28 cellular contexts compared by ENCODE assay signal in genomic region chr17:68566145-68566738, GRCh38. TPM values are rescaled to one million over a fixed set of nuclear protein-coding genes. Genes with fewer than 3 reads are reported as not detected.
DNase-seq lines count a peak whose midpoint lies in the region; ATAC-seq and FAIRE-seq lines count a peak whose summit lies in the region.
"Had no signal": no experiment of that assay in that cellular context is flagged by ENCODE, and none has a peak within 500 bp of the region (broad histone marks: within the 10 kb centered on the region; RNA-seq: fewer than 3 reads in every experiment).

No MANE protein-coding gene starts in this region.

- H2AFZ ChIP-seq in GM23248: 0 out of 2 replicates have a peak overlapping the region, but pooled peaks have one; percentile 3

- H3K36me3 ChIP-seq in GM23248 (ENCODE audit: low read depth): no peaks in the 10 kb centered on the region
- H3K36me3 ChIP-seq: prostate gland, SJCRH30, transverse colon had no signal

- H3K9me3 ChIP-seq in GM23248 (ENCODE audit: low read depth): no peaks in the 10 kb centered on the region
- H3K9me3 ChIP-seq: prostate gland, SJCRH30, transverse colon had no signal

- WGBS in GM23248 (ENCODE audit: low coverage in 1 of 2, low lambda C conversion rate in 2 of 2, missing lambda C conversion rate in 2 of 2), 2 experiments: 38 to 39% methylated on average over 3 of the region's 3 CpGs

- peaks cover 15% of the 10 kb centered on the region; the same call in 1 of the 2 replicates for H3F3A ChIP-seq in GM23248 (ENCODE audit: insufficient read depth)

- peak; percentile 28 for ATAC-seq in left lobe of liver
- no peak for ATAC-seq in activated CD4-positive, CD25-positive, alpha-beta regulatory T cell treated with anti-CD3 and anti-CD28 coated beads, Interleukin-2, amount 50 U/mL, for 24 hours
- ATAC-seq in GM21825 (IDR thresholded peaks at IDR 0.05; ENCODE audit: unreplicated experiment): no peak
- ATAC-seq: activated T-cell treated with anti-CD3 and anti-CD28 coated beads, Interleukin-2, amount 50 U/mL, for 4 hours; natural killer cell treated with Interleukin-12 subunit alpha and Interleukin-12 subunit beta and Interleukin-15 and Interleukin-18, amount 100 ng/mL, for 72 hours; T-cell had no signal

- no peaks in the 10 kb centered on the region; the same call in 1 of the 2 replicates for H3K9me2 ChIP-seq in GM23248 (ENCODE audit: insufficient read depth)

- no peak overlapping the region for H3K4me3 ChIP-seq in GM23248
- H3K4me3 ChIP-seq: prostate gland, SJCRH30, transverse colon had no signal

- no peaks in the 10 kb centered on the region for H3K79me2 ChIP-seq in GM23248 (ENCODE audit: insufficient read depth)

- H3K4me1 ChIP-seq in GM23248 (ENCODE audit: insufficient read depth): peaks cover 29% of the 10 kb centered on the region
- H3K4me1 ChIP-seq: prostate gland, SJCRH30, transverse colon had no signal

- no peak for FAIRE-seq in RCC 7860 (lab: Jason Lieb, UNC)

- DNase-seq in GM23248: peak; percentile 55
- DNase-seq in left lobe of liver (ENCODE audit: low spot score): no peak
- DNase-seq in superior temporal gyrus (ENCODE audit: extremely low spot score): peak; percentile 28
- DNase-seq in RCC 7860 (ENCODE audit: low spot score): no peak
- DNase-seq: activated B cell treated with CpG ODN at 0.5 μM for 24 hours; activated CD4-positive, alpha-beta T cell treated with anti-CD3 and anti-CD28 coated beads, Interleukin-2, amount 50 U/mL, for 1 hour; activated gamma-delta T cell; activated T-cell treated with anti-CD3 and anti-CD28 coated beads, Interleukin-2, amount 50 U/mL, for 4 hours; central memory CD4-positive, alpha-beta T cell; DMS79; GDM1; immature natural killer cell; IMR-90; NCI-H146; NCI-H446 treated with DMSO at 0.1 percent for 48 hours; occipital lobe; SJCRH30; stimulated activated CD4-positive, alpha-beta T cell treated with anti-CD3 and anti-CD28 coated beads, Interleukin-4, amount 100 ng/mL, for 4 hours; T-cell; transverse colon had no signal

- no peaks in the 10 kb centered on the region for H4K20me1 ChIP-seq in GM23248 (ENCODE audit: insufficient read depth)

- no peaks in the 10 kb centered on the region for H3K27me3 ChIP-seq in GM23248 (replicated peaks; ENCODE audit: insufficient read depth)
- H3K27me3 ChIP-seq: SJCRH30, transverse colon had no signal

- in situ Hi-C loops in GM23248 (cut with MboI): no loop called here

- peak overlapping the region; percentile 16 for H3K27ac ChIP-seq in GM23248
- H3K27ac ChIP-seq in cingulate gyrus (ENCODE audit: low read depth, low read length): peak overlapping the region; percentile 21
- H3K27ac ChIP-seq: C4-2B, prostate gland, SJCRH30 had no signal

- H3K4me2 ChIP-seq in GM23248 (ENCODE audit: unreplicated experiment): no peak overlapping the region

- H3K9ac ChIP-seq in GM23248: no peak overlapping the region

RNA-seq across cellular contexts. Expression of gene FAM20A, which starts 34.9 kb away (rescaled TPM):
- total RNA-seq in GM23248 (2014; rRNA removed; shearing (Covaris generic)): 7.5 and 9.3 TPM in 2 replicates
- polyA plus RNA-seq in GM23248 (2016; fragmentation: Nextera tagmentation; extraction: Ambion mirVana): 10.9 and 11.0 TPM in 2 replicates
- total RNA-seq in left lobe of liver: 52.4 TPM
- total RNA-seq: activated B cell treated with CpG ODN at 0.5 μM for 24 hours; H4; IMR-90; LHCN-M2; natural killer cell treated with Interleukin-12 subunit alpha and Interleukin-12 subunit beta and Interleukin-15 and Interleukin-18, amount 100 ng/mL, for 72 hours had no signal
- polyA plus RNA-seq: immature natural killer cell, IMR-90 had no signal

RNA-seq across cellular contexts. Expression of gene PRKAR1A, which starts 54.0 kb away (rescaled TPM):
- total RNA-seq in GM23248 (2014; rRNA removed; shearing (Covaris generic)): 281 and 287 TPM in 2 replicates
- polyA plus RNA-seq in GM23248 (2016; fragmentation: Nextera tagmentation; extraction: Ambion mirVana): 331 and 332 TPM in 2 replicates
- total RNA-seq in left lobe of liver: 116 TPM

Comparison
In these comparisons a context has a peak if more than half of its experiments do, and no peak if none do; other contexts are left out.
1. DNase-seq: peak in GM23248 (single experiment) and superior temporal gyrus (single experiment); none in left lobe of liver (single experiment) and RCC 7860 (single experiment).